4 cellular contexts compared by ENCODE assay signal in the genomic region with DNA sequence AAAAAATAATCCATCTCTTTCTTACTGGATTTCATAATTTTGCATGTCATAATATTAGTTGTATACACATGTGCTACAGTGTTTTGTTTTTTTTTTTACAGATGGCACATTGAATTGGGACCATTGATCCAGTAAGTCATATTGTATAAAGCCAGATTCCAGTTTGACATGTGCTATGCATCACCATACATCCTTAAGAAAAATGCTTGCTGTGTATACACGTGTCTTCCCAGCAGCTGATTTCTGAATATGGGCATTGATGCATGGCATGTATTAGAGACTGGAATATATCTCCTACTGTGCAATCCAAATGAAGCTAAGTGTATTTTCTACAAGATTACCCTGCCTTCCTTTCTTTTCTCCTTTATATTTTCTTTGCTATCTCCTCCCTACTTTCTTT.
"Had no signal": no experiment of that assay in that cellular context is flagged by ENCODE, and none has a peak within 500 bp of the region (broad histone marks: within the 10 kb centered on the region; RNA-seq: fewer than 3 reads in every experiment).

No MANE protein-coding gene starts in this region.

- H3K4me3 Mint-ChIP-seq: GM23338, H9, IgD-negative memory B cell had no signal

- H3K9me3 Mint-ChIP-seq: GM23338, H9 had no signal

- H3K4me2 ChIP-seq: GM23338 had no signal

- DNase-seq: H9, HCEC 1CT had no signal

- H3K36me3 Mint-ChIP-seq: IgD-negative memory B cell had no signal

- H3K27ac Mint-ChIP-seq: GM23338, H9, IgD-negative memory B cell had no signal

- H3K4me3 ChIP-seq: GM23338 had no signal
